ENCODE assay signal across 20 cellular contexts in the genomic region with DNA sequence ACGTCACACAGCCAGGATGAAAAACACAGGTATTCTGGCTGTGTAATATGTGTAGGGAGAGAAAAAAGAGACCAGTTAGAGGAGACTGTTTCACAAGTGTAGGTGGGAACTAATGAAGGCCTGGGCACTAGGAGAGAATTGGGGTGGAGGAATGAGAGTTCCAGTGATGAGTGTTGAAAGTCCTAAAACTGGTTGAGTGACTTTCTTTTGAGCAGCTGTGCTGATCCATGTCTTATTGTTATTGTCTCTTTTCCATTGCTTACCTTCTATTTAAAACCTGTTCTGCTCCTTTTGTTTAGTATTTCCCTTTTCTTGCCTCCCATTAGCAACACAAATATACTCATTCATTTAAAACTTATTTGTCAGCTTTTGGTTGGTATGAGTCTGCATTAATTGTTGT.
A peak's percentile ranks its signal among the peaks of the same experiment; 100 is the strongest.
DNase-seq lines count a peak whose midpoint lies in the region; ATAC-seq, FAIRE-seq and TF ChIP-seq lines count a peak whose summit lies in the region.
"Had no signal": no experiment of that assay in that cellular context is flagged by ENCODE, and none has a peak within 500 bp of the region (broad histone marks: within the 10 kb centered on the region; RNA-seq: fewer than 3 reads in every experiment).

No MANE protein-coding gene starts in this region.

- H3K79me2 ChIP-seq in astrocyte (ENCODE audit: insufficient read depth, low read length) = peaks cover 86% of the 10 kb centered on the region
- H3K79me2 ChIP-seq: parathyroid adenoma had no signal

- H3K4me3 ChIP-seq in HUES48 (ENCODE audit: low read depth, low read length) = peak overlapping the region; percentile 34; the same call in 1 of the 2 replicates
- no peak overlapping the region for H3K4me3 ChIP-seq in astrocyte (ENCODE audit: insufficient read depth, low read depth, low read length)
- H3K4me3 ChIP-seq in ovary = no peak overlapping the region
- no peak overlapping the region for H3K4me3 ChIP-seq in CD4-positive, alpha-beta memory T cell (ENCODE audit: low read length in 2 of 2)
- H3K4me3 ChIP-seq: vagina had no signal

- H3K4me1 Mint-ChIP-seq in astrocyte (ENCODE audit: low read depth, unreplicated experiment) (peaks cover 51% of the 10 kb centered on the region), mesothelial cell of epicardium (peaks cover 44% of the 10 kb centered on the region), T-helper 17 cell (peaks cover 6% of the 10 kb centered on the region)
- H3K4me1 Mint-ChIP-seq in CD4-positive, alpha-beta memory T cell = peaks cover 0 to 6% (median under 1%) of the 10 kb centered on the region in 4 donors

- 90 to 100% (median 100%) methylated on average over 1 of the region's 1 CpG for WGBS in ovary, 3 donors

- TF ChIP-seq CTCF in astrocyte (IDR thresholded peaks at IDR 0.05; ENCODE audit: insufficient read depth, low read depth, low read length) (no peak), mesothelial cell of epicardium (IDR thresholded peaks at IDR 0.05; ENCODE audit: unreplicated experiment) (no peak), ovary (IDR thresholded peaks at IDR 0.05) (no peak)

- DNase-seq in DMS153 (lab: John Stamatoyannopoulos, UW) (peak; percentile 49), astrocyte (ENCODE audit: low read depth) (no peak), mesothelial cell of epicardium (ENCODE audit: low spot score in 2 of 2, unreplicated experiment in 2 of 2) (no peak), ovary (no peak), activated T-cell treated with anti-CD3 and anti-CD28 coated beads for 4 hours (no peak), T-helper 17 cell (no peak)
- no peak for DNase-seq in CD4-positive, alpha-beta memory T cell
- DNase-seq: activated CD4-positive, alpha-beta T cell treated with anti-CD3 and anti-CD28 coated beads, Interleukin-2, amount 50 U/mL, for 48 hours; activated T-cell treated with anti-CD3 and anti-CD28 coated beads, Interleukin-2, amount 50 U/mL, for 72 hours; GF-D8; glutamatergic neuron; kidney glomerular epithelial cell; NCI-H1436 treated with DMSO at 0.1 percent for 48 hours; NCI-H446; SK-N-SH; stimulated activated naive CD4-positive, alpha-beta T cell treated with Interleukin-2 at 50 U/mL for 16 hours had no signal

- H3K27me3 ChIP-seq in HUES48 (ENCODE audit: control insufficient read depth, insufficient read depth, low read length) = no peaks in the 10 kb centered on the region
- no peaks in the 10 kb centered on the region for H3K27me3 ChIP-seq in astrocyte (ENCODE audit: insufficient read depth, low read length)
- H3K27me3 ChIP-seq in ovary = no peaks in the 10 kb centered on the region
- H3K27me3 ChIP-seq in CD4-positive, alpha-beta memory T cell (ENCODE audit: insufficient read depth, low read length) = no peaks in the 10 kb centered on the region
- H3K27me3 ChIP-seq: vagina had no signal

- H3K4me1 ChIP-seq in HUES48 (ENCODE audit: control insufficient read depth, insufficient read depth, low read length) = peaks cover 57% of the 10 kb centered on the region
- H3K4me1 ChIP-seq in astrocyte (ENCODE audit: insufficient read depth, low read length) = peaks cover 36% of the 10 kb centered on the region
- H3K4me1 ChIP-seq in ovary (ENCODE audit: insufficient read depth) = no peaks in the 10 kb centered on the region
- no peaks in the 10 kb centered on the region for H3K4me1 ChIP-seq in CD4-positive, alpha-beta memory T cell (ENCODE audit: insufficient read depth, low read length)
- H3K4me1 ChIP-seq: parathyroid adenoma had no signal

- H3K27me3 Mint-ChIP-seq in astrocyte (ENCODE audit: low read depth, unreplicated experiment) (no peaks in the 10 kb centered on the region), mesothelial cell of epicardium (ENCODE audit: low read depth) (no peaks in the 10 kb centered on the region), T-helper 17 cell (no peaks in the 10 kb centered on the region)
- H3K27me3 Mint-ChIP-seq in CD4-positive, alpha-beta memory T cell = no peaks in the 10 kb centered on the region

- H3K36me3 ChIP-seq in HUES48 (ENCODE audit: control insufficient read depth, insufficient read depth, low read length) (no peaks in the 10 kb centered on the region), astrocyte (ENCODE audit: insufficient read depth, low read length) (no peaks in the 10 kb centered on the region), ovary (no peaks in the 10 kb centered on the region)
- no peaks in the 10 kb centered on the region for H3K36me3 ChIP-seq in CD4-positive, alpha-beta memory T cell (ENCODE audit: insufficient read depth, low read length)
- H3K36me3 ChIP-seq: vagina had no signal

- TF ChIP-seq EP300 in ovary (IDR thresholded peaks at IDR 0.05) = no peak

- CTCF ChIA-PET in CD4-positive, alpha-beta memory T cell (lab: Charles Lee; ENCODE audit: partially characterized antibody) = no interaction called here

- no peaks in the 10 kb centered on the region for H3K9me3 Mint-ChIP-seq in astrocyte (ENCODE audit: unreplicated experiment)
- peaks cover 9% of the 10 kb centered on the region for H3K9me3 Mint-ChIP-seq in mesothelial cell of epicardium
- H3K9me3 Mint-ChIP-seq in CD4-positive, alpha-beta memory T cell = peaks cover 0 to 2% (median 0%) of the 10 kb centered on the region in 8 donors

- no peak for ATAC-seq in T-helper 17 cell
- ATAC-seq: activated T-cell treated with anti-CD3 and anti-CD28 coated beads, Interleukin-2, amount 50 U/mL, for 72 hours had no signal

- peak overlapping the region; percentile 69 for H3K27ac ChIP-seq in HUES48 (ENCODE audit: low read depth, low read length)
- no peak overlapping the region for H3K27ac ChIP-seq in astrocyte (ENCODE audit: low read depth, low read length)
- H3K27ac ChIP-seq in ovary = no peak overlapping the region
- H3K27ac ChIP-seq in CD4-positive, alpha-beta memory T cell (ENCODE audit: low read depth, low read length) = no peak overlapping the region
- H3K27ac ChIP-seq: KMS-11, parathyroid adenoma, vagina had no signal

- peaks cover 4% of the 10 kb centered on the region for H4K20me1 ChIP-seq in astrocyte (ENCODE audit: insufficient read depth, low read length)

- no peak overlapping the region for H3K27ac Mint-ChIP-seq in astrocyte (ENCODE audit: unreplicated experiment)
- H3K27ac Mint-ChIP-seq in mesothelial cell of epicardium = peak overlapping the region; percentile 32
- H3K27ac Mint-ChIP-seq in T-helper 17 cell = no peak overlapping the region
- H3K27ac Mint-ChIP-seq in CD4-positive, alpha-beta memory T cell = peak overlapping the region in 1 of 7 donors; percentile 62
- H3K27ac Mint-ChIP-seq: activated T-cell treated with anti-CD3 and anti-CD28 coated beads, Interleukin-2, amount 50 U/mL, for 72 hours had no signal

- peak overlapping the region; percentile 16 for H3K4me3 Mint-ChIP-seq in astrocyte (ENCODE audit: unreplicated experiment)
- H3K4me3 Mint-ChIP-seq in mesothelial cell of epicardium = no peak overlapping the region
- no peak overlapping the region for H3K4me3 Mint-ChIP-seq in T-helper 17 cell
- H3K4me3 Mint-ChIP-seq in CD4-positive, alpha-beta memory T cell = no peak overlapping the region
- H3K4me3 Mint-ChIP-seq: activated T-cell treated with anti-CD3 and anti-CD28 coated beads, Interleukin-2, amount 50 U/mL, for 72 hours had no signal

- POLR2A ChIA-PET in CD4-positive, alpha-beta memory T cell (lab: Charles Lee; ENCODE audit: partially characterized antibody) = no interaction called here

- intact Hi-C loops in ovary (cut with DNase I) = no loop called here
- intact Hi-C loops in CD4-positive, alpha-beta memory T cell (cut with micrococcal nuclease) = no loop called here

- peaks cover 7% of the 10 kb centered on the region for H3K36me3 Mint-ChIP-seq in astrocyte (ENCODE audit: low read depth, unreplicated experiment)
- H3K36me3 Mint-ChIP-seq in mesothelial cell of epicardium = peaks cover 6% of the 10 kb centered on the region
- peaks cover 2% of the 10 kb centered on the region for H3K36me3 Mint-ChIP-seq in T-helper 17 cell (ENCODE audit: low read depth)
- H3K36me3 Mint-ChIP-seq in CD4-positive, alpha-beta memory T cell = peaks cover 2 to 12% of the 10 kb centered on the region in 2 donors

- no peak for TF ChIP-seq POLR2A in ovary (IDR thresholded peaks at IDR 0.05)

- H2AFZ ChIP-seq in astrocyte (ENCODE audit: low read depth, low read length) = no peak overlapping the region
- H2AFZ ChIP-seq: parathyroid adenoma had no signal

- H3K4me2 ChIP-seq in astrocyte (ENCODE audit: low read length) = no peak overlapping the region
- H3K4me2 ChIP-seq: KMS-11, SK-N-SH had no signal

- FAIRE-seq in astrocyte (lab: Jason Lieb, UNC) = no peak

- H3K9me3 ChIP-seq in HUES48 (ENCODE audit: control insufficient read depth, insufficient read depth, low read length) (no peaks in the 10 kb centered on the region), astrocyte (ENCODE audit: insufficient read depth, low read depth, low read length) (no peaks in the 10 kb centered on the region), ovary (no peaks in the 10 kb centered on the region), T-helper 17 cell (ENCODE audit: control insufficient read depth, low read length, poor library complexity, severe bottlenecking) (no peaks in the 10 kb centered on the region)
- H3K9me3 ChIP-seq in CD4-positive, alpha-beta memory T cell (ENCODE audit: control insufficient read depth in 1 of 2, low read length in 2 of 2) = no peaks in the 10 kb centered on the region
- H3K9me3 ChIP-seq: SK-N-SH, vagina had no signal

- 0 out of 2 replicates have a peak overlapping the region, but pooled peaks have one; percentile 1 for H3K9ac ChIP-seq in HUES48 (ENCODE audit: low read depth, low read length)
- H3K9ac ChIP-seq in astrocyte (ENCODE audit: low read length) = no peak overlapping the region
- H3K9ac ChIP-seq: KMS-11, parathyroid adenoma, SK-N-SH had no signal
